ENCODE assay signal across 1 cellular context in genomic region chrX:35098419-35098818, GRCh38.
TF ChIP-seq lines count a peak whose summit lies in the region.

No MANE protein-coding gene starts in this region.

TF ChIP-seq in endothelial cell of umbilical vein, 7 proteins besides CTCF, POLR2A, EP300 and RAD21 (continued from another document):
- TF ChIP-seq MAX (IDR thresholded peaks at IDR 0.05; ENCODE audit: insufficient read depth, insufficient read length) (no peak), JUN (IDR thresholded peaks at IDR 0.05; ENCODE audit: borderline replicate concordance, insufficient read depth, insufficient read length, low read depth) (no peak), POLR2AphosphoS5 (IDR thresholded peaks at IDR 0.05; ENCODE audit: insufficient read depth, low read depth, low read length) (no peak), GATA2 (IDR thresholded peaks at IDR 0.05; ENCODE audit: insufficient read depth, insufficient read length, low read depth, low read length) (no peak)
